In genomic region chr9:134965421-134965820, GRCh38 we compare ENCODE assay signal across 21 cellular contexts. TPM values are rescaled to one million over a fixed set of nuclear protein-coding genes. Genes with fewer than 3 reads are reported as not detected.
DNase-seq lines count a peak whose midpoint lies in the region; TF ChIP-seq lines count a peak whose summit lies in the region.
"Had no signal": no experiment of that assay in that cellular context is flagged by ENCODE, and none has a peak within 500 bp of the region (broad histone marks: within the 10 kb centered on the region; RNA-seq: fewer than 3 reads in every experiment).

No MANE protein-coding gene starts in this region.

- H3K9me3 Mint-ChIP-seq in activated naive CD4-positive, alpha-beta T cell treated with anti-CD3 and anti-CD28 coated beads, Interleukin-2, amount 10 ng/mL, durations not matched to agents 7 days and 5 days: no peaks in the 10 kb centered on the region
- H3K9me3 Mint-ChIP-seq in activated naive CD4-positive, alpha-beta T cell treated with anti-CD3 and anti-CD28 coated beads for 36 hours: no peaks in the 10 kb centered on the region
- H3K9me3 Mint-ChIP-seq: CD4-positive, CD25-positive, alpha-beta regulatory T cell had no signal

- H2AFZ ChIP-seq in neuronal stem cell (ENCODE audit: low read length): no peak overlapping the region

- H3K9me3 ChIP-seq in WERI-Rb-1 (ENCODE audit: severe bottlenecking): no peaks in the 10 kb centered on the region
- H3K9me3 ChIP-seq in neuronal stem cell (replicated peaks in 1 of 2; ENCODE audit: control insufficient read depth in 2 of 2, insufficient read depth in 1 of 2, low read depth in 1 of 2, low read length in 2 of 2): no peaks in the 10 kb centered on the region
- H3K9me3 ChIP-seq in suprapubic skin: no peaks in the 10 kb centered on the region
- H3K9me3 ChIP-seq: A549, SJSA1 had no signal

- H4K8ac ChIP-seq in neuronal stem cell (ENCODE audit: low read depth, low read length): no peak overlapping the region

- H3K4ac ChIP-seq in neuronal stem cell (ENCODE audit: low read length): no peak overlapping the region

- no peak for TF ChIP-seq EP300 in suprapubic skin (IDR thresholded peaks at IDR 0.05)

- H3K4me2 ChIP-seq in neuronal stem cell (ENCODE audit: insufficient read depth, low read length, poor library complexity, severe bottlenecking): no peak overlapping the region
- H3K4me2 ChIP-seq: A549 had no signal

- H3K23ac ChIP-seq in neuronal stem cell (ENCODE audit: low read depth, low read length, poor library complexity): no peak overlapping the region

- H3K9ac ChIP-seq in neuronal stem cell (ENCODE audit: low read depth, low read length, poor library complexity): no peak overlapping the region

- CTCF ChIA-PET in activated naive CD4-positive, alpha-beta T cell treated with anti-CD3 and anti-CD28 coated beads, Interleukin-2, amount 10 ng/mL, durations not matched to agents 7 days and 5 days (lab: Charles Lee): no interaction called here
- CTCF ChIA-PET in activated naive CD4-positive, alpha-beta T cell treated with anti-CD3 and anti-CD28 coated beads for 36 hours (lab: Charles Lee): no interaction called here

- no peak overlapping the region for H4K91ac ChIP-seq in neuronal stem cell (ENCODE audit: low read depth, low read length, poor library complexity)

- WGBS in neuronal stem cell (ENCODE audit: extremely low coverage in 2 of 2, insufficient read length in 2 of 2, insufficient replicate concordance in 1 of 2), 2 donors: no CpG with 5 or more reads among the region's 4 CpGs
- WGBS in suprapubic skin: 79% methylated on average over 4 of the region's 4 CpGs

- H3K14ac ChIP-seq in neuronal stem cell (ENCODE audit: low read length): no peak overlapping the region

- TF ChIP-seq CTCF in WERI-Rb-1 (IDR thresholded peaks at IDR 0.05; ENCODE audit: low read depth, low read length) (no peak), suprapubic skin (IDR thresholded peaks at IDR 0.05) (no peak), GM13976 (IDR thresholded peaks at IDR 0.05; ENCODE audit: borderline replicate concordance, control extremely low read depth, extremely low read depth, insufficient read depth, missing control alignments) (no peak)

- in situ Hi-C loops in GM13976 (cut with MboI; ENCODE audit: low sequenced_read_pairs, unreplicated experiment): no loop called here

- H2AK5ac ChIP-seq in neuronal stem cell (ENCODE audit: low read depth, low read length): no peak overlapping the region

- H2BK5ac ChIP-seq in neuronal stem cell (ENCODE audit: low read length): no peak overlapping the region

- H3K27me3 Mint-ChIP-seq in activated naive CD4-positive, alpha-beta T cell treated with anti-CD3 and anti-CD28 coated beads, Interleukin-2, amount 10 ng/mL, durations not matched to agents 7 days and 5 days: no peaks in the 10 kb centered on the region
- H3K27me3 Mint-ChIP-seq in activated naive CD4-positive, alpha-beta T cell treated with anti-CD3 and anti-CD28 coated beads for 36 hours (ENCODE audit: low read depth): peaks cover 13% of the 10 kb centered on the region
- H3K27me3 Mint-ChIP-seq: CD4-positive, CD25-positive, alpha-beta regulatory T cell had no signal

- H3K79me1 ChIP-seq in neuronal stem cell (ENCODE audit: low read depth, low read length): no peaks in the 10 kb centered on the region

- H3K27ac ChIP-seq in WERI-Rb-1 (no peak overlapping the region), neuronal stem cell (replicated peaks; ENCODE audit: low read length) (no peak overlapping the region), suprapubic skin (no peak overlapping the region)
- H3K27ac ChIP-seq: A549, SJSA1 had no signal

- peak overlapping the region; percentile 31 for H3K18ac ChIP-seq in neuronal stem cell (ENCODE audit: low read length)

- H3K27ac Mint-ChIP-seq in activated naive CD4-positive, alpha-beta T cell treated with anti-CD3 and anti-CD28 coated beads, Interleukin-2, amount 10 ng/mL, durations not matched to agents 7 days and 5 days: no peak overlapping the region
- no peak overlapping the region for H3K27ac Mint-ChIP-seq in activated naive CD4-positive, alpha-beta T cell treated with anti-CD3 and anti-CD28 coated beads for 36 hours
- H3K27ac Mint-ChIP-seq: B cell; CD4-positive, CD25-positive, alpha-beta regulatory T cell had no signal

- H2BK12ac ChIP-seq in neuronal stem cell (ENCODE audit: low read length): no peak overlapping the region

- no peak overlapping the region for H3K4me3 Mint-ChIP-seq in activated naive CD4-positive, alpha-beta T cell treated with anti-CD3 and anti-CD28 coated beads, Interleukin-2, amount 10 ng/mL, durations not matched to agents 7 days and 5 days
- H3K4me3 Mint-ChIP-seq in activated naive CD4-positive, alpha-beta T cell treated with anti-CD3 and anti-CD28 coated beads for 36 hours: no peak overlapping the region
- H3K4me3 Mint-ChIP-seq: B cell; CD4-positive, CD25-positive, alpha-beta regulatory T cell had no signal

- DNase-seq in activated naive CD4-positive, alpha-beta T cell treated with anti-CD3 and anti-CD28 coated beads, Interleukin-2, amount 10 ng/mL, durations not matched to agents 7 days and 5 days: peak; percentile 14
- DNase-seq in activated naive CD4-positive, alpha-beta T cell treated with anti-CD3 and anti-CD28 coated beads for 36 hours: no peak
- peak; percentile 2 for DNase-seq in WERI-Rb-1
- DNase-seq in neuronal stem cell (ENCODE audit: low spot score): no peak
- DNase-seq in suprapubic skin (ENCODE audit: low spot score in 2 of 2): peak; percentile 11 to 68
- no peak for DNase-seq in NCI-H187 (lab: John Stamatoyannopoulos, UW)
- no peak for DNase-seq in GM13976 (ENCODE audit: low spot score)
- no peak for DNase-seq in H4 (ENCODE audit: low spot score)
- DNase-seq: CD4-positive, CD25-positive, alpha-beta regulatory T cell; DND-41; Karpas-422; MV-4-11; NCI-H1105 treated with DMSO at 0.1 percent for 48 hours; NCI-H2081; NCI-H2171; NCI-H524 treated with DMSO at 0.1 percent for 48 hours; NCI-H82 had no signal

- H3K27me3 ChIP-seq in WERI-Rb-1 (ENCODE audit: insufficient read depth, low read depth, severe bottlenecking) (no peaks in the 10 kb centered on the region), neuronal stem cell (ENCODE audit: control insufficient read depth in 3 of 3, insufficient read depth in 3 of 3, low read depth in 1 of 3, low read length in 3 of 3) (no peaks in the 10 kb centered on the region), suprapubic skin (peaks cover 58% of the 10 kb centered on the region)

- H3K36me3 ChIP-seq in WERI-Rb-1 (no peaks in the 10 kb centered on the region), neuronal stem cell (replicated peaks in 1 of 2; ENCODE audit: control insufficient read depth in 2 of 2, insufficient read depth in 2 of 2, low read length in 2 of 2) (no peaks in the 10 kb centered on the region), suprapubic skin (no peaks in the 10 kb centered on the region)
- H3K36me3 ChIP-seq: SJSA1 had no signal

- H3K36me3 Mint-ChIP-seq in activated naive CD4-positive, alpha-beta T cell treated with anti-CD3 and anti-CD28 coated beads, Interleukin-2, amount 10 ng/mL, durations not matched to agents 7 days and 5 days: no peaks in the 10 kb centered on the region
- H3K36me3 Mint-ChIP-seq in activated naive CD4-positive, alpha-beta T cell treated with anti-CD3 and anti-CD28 coated beads for 36 hours (ENCODE audit: low read depth): no peaks in the 10 kb centered on the region
- H3K36me3 Mint-ChIP-seq: CD4-positive, CD25-positive, alpha-beta regulatory T cell had no signal

- H3K4me1 Mint-ChIP-seq in activated naive CD4-positive, alpha-beta T cell treated with anti-CD3 and anti-CD28 coated beads, Interleukin-2, amount 10 ng/mL, durations not matched to agents 7 days and 5 days: no peaks in the 10 kb centered on the region
- no peaks in the 10 kb centered on the region for H3K4me1 Mint-ChIP-seq in activated naive CD4-positive, alpha-beta T cell treated with anti-CD3 and anti-CD28 coated beads for 36 hours (ENCODE audit: low read depth)
- H3K4me1 Mint-ChIP-seq: B cell; CD4-positive, CD25-positive, alpha-beta regulatory T cell had no signal

- TF ChIP-seq POLR2A in suprapubic skin (IDR thresholded peaks at IDR 0.05): no peak

- H3K4me3 ChIP-seq in WERI-Rb-1 (ENCODE audit: low read depth, low read length) (no peak overlapping the region), neuronal stem cell (ENCODE audit: low read length in 2 of 2) (no peak overlapping the region), suprapubic skin (no peak overlapping the region)
- H3K4me3 ChIP-seq: A549, SJSA1 had no signal

- peaks cover 0 to 19% of the 10 kb centered on the region in 2 donors for H3K4me1 ChIP-seq in neuronal stem cell (ENCODE audit: control insufficient read depth in 2 of 2, insufficient read depth in 1 of 2, low read depth in 1 of 2, low read length in 2 of 2)
- peaks cover 3% of the 10 kb centered on the region for H3K4me1 ChIP-seq in suprapubic skin
- H3K4me1 ChIP-seq: A549, SJSA1 had no signal

- no peak overlapping the region for H2BK120ac ChIP-seq in neuronal stem cell (ENCODE audit: low read depth, low read length)

- intact Hi-C loops in activated naive CD4-positive, alpha-beta T cell treated with anti-CD3 and anti-CD28 coated beads for 36 hours (cut with micrococcal nuclease): no loop called here

- H2BK15ac ChIP-seq in neuronal stem cell (ENCODE audit: low read length): no peak overlapping the region

RNA-seq across cellular contexts. Expression of gene FCN1, which starts 47.7 kb away (rescaled TPM):
- total RNA-seq in activated naive CD4-positive, alpha-beta T cell treated with anti-CD3 and anti-CD28 coated beads for 36 hours: not detected
- polyA plus RNA-seq in neuronal stem cell (2013, experiment 1 of 2): not detected
- polyA plus RNA-seq in neuronal stem cell (2013, experiment 2 of 2): not detected
- total RNA-seq in suprapubic skin: under 1 TPM; 0.16 to 0.42 (median 0.34) TPM
- total RNA-seq in H4 (2014; rRNA removed; shearing (Covaris generic)): not detected in 2 replicates
- total RNA-seq: CD4-positive, CD25-positive, alpha-beta regulatory T cell; M059J; SJSA1 had no signal
- polyA plus RNA-seq: A549 had no signal

Comparison
In these comparisons a context has a peak if more than half of its experiments do, and no peak if none do; other contexts are left out.
1. DNase-seq: peak in activated naive CD4-positive, alpha-beta T cell treated with anti-CD3 and anti-CD28 coated beads, Interleukin-2, amount 10 ng/mL, durations not matched to agents 7 days and 5 days (single experiment), WERI-Rb-1 (single experiment) and suprapubic skin (2 of 2); none in activated naive CD4-positive, alpha-beta T cell treated with anti-CD3 and anti-CD28 coated beads for 36 hours (single experiment), neuronal stem cell (single experiment), NCI-H187 (0 of 2), GM13976 (single experiment) and H4 (single experiment).